1 cellular context compared by ENCODE assay signal in the genomic region with DNA sequence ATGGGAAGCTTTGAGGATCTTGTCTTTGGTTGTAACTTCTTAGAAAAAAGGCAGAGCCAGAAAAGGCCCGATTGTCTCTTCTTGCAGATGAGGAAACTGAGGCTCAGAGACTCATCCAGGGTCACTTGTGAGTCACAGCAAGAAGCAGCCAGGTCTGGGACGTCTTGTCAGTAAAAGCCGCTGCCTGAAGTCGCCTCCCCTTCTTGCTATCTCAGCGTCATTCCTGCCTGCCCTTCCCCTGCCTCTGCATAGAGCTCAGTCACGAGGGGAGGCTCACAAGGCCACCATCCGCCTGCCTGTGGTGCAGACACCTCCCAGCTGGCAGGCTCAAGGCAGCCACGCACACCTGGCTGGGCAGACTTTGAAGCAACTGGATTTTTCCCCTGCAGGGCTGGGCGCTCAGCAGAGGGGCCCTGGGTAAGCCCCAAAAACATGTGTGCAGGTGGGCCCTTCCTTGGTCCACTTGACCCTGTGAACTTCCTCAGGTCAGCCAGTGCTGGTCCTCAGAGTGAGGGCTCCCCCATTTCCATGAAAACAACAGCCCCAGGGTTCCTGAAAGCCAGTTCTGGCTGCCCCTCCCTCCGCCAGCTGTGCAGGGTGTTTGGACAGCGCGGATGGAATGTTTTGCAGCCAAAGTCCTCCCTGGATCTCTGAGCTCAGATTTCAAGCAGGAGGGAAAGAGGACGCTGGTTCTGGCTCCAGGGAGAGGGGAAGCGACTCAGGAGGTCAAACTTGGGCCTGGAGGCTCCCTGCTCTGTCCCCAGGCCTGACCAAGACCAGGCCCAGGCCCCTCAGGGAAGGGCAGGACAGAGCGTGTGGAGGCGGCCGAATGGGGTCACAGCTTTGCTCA.
A peak's percentile ranks its signal among the peaks of the same experiment; 100 is the strongest.
TF ChIP-seq lines count a peak whose summit lies in the region.

No MANE protein-coding gene starts in this region.

TF ChIP-seq in HepG2, 621 proteins besides CTCF, POLR2A, EP300 and RAD21 (continued from another document and continues in another):
- no peak for TF ChIP-seq ZNF44 (CRISPR knock-in tag; IDR thresholded peaks at IDR 0.05)
- peak; percentile 19; the same call in 1 of the 2 replicates for TF ChIP-seq NR1H2 (CRISPR knock-in tag; IDR thresholded peaks at IDR 0.05; ENCODE audit: borderline replicate concordance, low read depth)
- no peak for TF ChIP-seq NFAT5 (CRISPR knock-in tag; IDR thresholded peaks at IDR 0.05)
- TF ChIP-seq CBX1 (IDR thresholded peaks at IDR 0.05; ENCODE audit: low read depth) = peak; percentile 38
- TF ChIP-seq TFDP1 (CRISPR knock-in tag; IDR thresholded peaks at IDR 0.05; ENCODE audit: borderline replicate concordance) = peak; percentile 43
- TF ChIP-seq CENPT (CRISPR knock-in tag; IDR thresholded peaks at IDR 0.05; ENCODE audit: low read depth) = no peak
- TF ChIP-seq ZNF496 (CRISPR knock-in tag; IDR thresholded peaks at IDR 0.05; ENCODE audit: insufficient replicate concordance) = no peak
- no peak for TF ChIP-seq RELA (CRISPR knock-in tag; IDR thresholded peaks at IDR 0.05)
- TF ChIP-seq TCF7 (IDR thresholded peaks at IDR 0.05; ENCODE audit: low read depth) = no peak
- no peak for TF ChIP-seq PBX3 (CRISPR knock-in tag; IDR thresholded peaks at IDR 0.05; ENCODE audit: borderline replicate concordance)
- TF ChIP-seq KLF13 (CRISPR knock-in tag; IDR thresholded peaks at IDR 0.05) = no peak
- no peak for TF ChIP-seq ATF7 (IDR thresholded peaks at IDR 0.05)
- 0 out of 2 replicates have a peak, but pooled peaks have one; percentile 62 for TF ChIP-seq ATF7 (CRISPR knock-in tag; IDR thresholded peaks at IDR 0.05)
- no peak; the same call in 1 of the 2 replicates for TF ChIP-seq RARA (CRISPR knock-in tag; IDR thresholded peaks at IDR 0.05)
- TF ChIP-seq ZNF331 (CRISPR knock-in tag; IDR thresholded peaks at IDR 0.05) = peak; percentile 67
- no peak for TF ChIP-seq NFKBIZ (CRISPR knock-in tag; IDR thresholded peaks at IDR 0.05)
- TF ChIP-seq ZNF333 (CRISPR knock-in tag; IDR thresholded peaks at IDR 0.05; ENCODE audit: borderline replicate concordance) = no peak
- TF ChIP-seq FOXJ3 (CRISPR knock-in tag; IDR thresholded peaks at IDR 0.05; ENCODE audit: borderline replicate concordance) = peak; percentile 76; the same call in 1 of the 2 replicates
- TF ChIP-seq FOSL2 (CRISPR knock-in tag; IDR thresholded peaks at IDR 0.05) = no peak; the same call in 1 of the 2 replicates
- TF ChIP-seq ZNF543 (CRISPR knock-in tag; IDR thresholded peaks at IDR 0.05) = 0 out of 2 replicates have a peak, but pooled peaks have one; percentile 32
- TF ChIP-seq NFKB2 (CRISPR knock-in tag; IDR thresholded peaks at IDR 0.05; ENCODE audit: borderline replicate concordance) = peak; percentile 70; the same call in 1 of the 2 replicates
- no peak for TF ChIP-seq U2AF2 (IDR thresholded peaks at IDR 0.05; ENCODE audit: low read depth, low read length)
- TF ChIP-seq ZBTB7B (CRISPR knock-in tag; IDR thresholded peaks at IDR 0.05) = peak; percentile 75
- TF ChIP-seq ZBTB42 (CRISPR knock-in tag; IDR thresholded peaks at IDR 0.05) = peak; percentile 100
- TF ChIP-seq ZKSCAN8 (CRISPR knock-in tag; IDR thresholded peaks at IDR 0.05; ENCODE audit: borderline replicate concordance) = no peak
- peak; percentile 41; the same call in 1 of the 2 replicates for TF ChIP-seq BRD4 (CRISPR knock-in tag; IDR thresholded peaks at IDR 0.05)
- TF ChIP-seq, protein P1, sequence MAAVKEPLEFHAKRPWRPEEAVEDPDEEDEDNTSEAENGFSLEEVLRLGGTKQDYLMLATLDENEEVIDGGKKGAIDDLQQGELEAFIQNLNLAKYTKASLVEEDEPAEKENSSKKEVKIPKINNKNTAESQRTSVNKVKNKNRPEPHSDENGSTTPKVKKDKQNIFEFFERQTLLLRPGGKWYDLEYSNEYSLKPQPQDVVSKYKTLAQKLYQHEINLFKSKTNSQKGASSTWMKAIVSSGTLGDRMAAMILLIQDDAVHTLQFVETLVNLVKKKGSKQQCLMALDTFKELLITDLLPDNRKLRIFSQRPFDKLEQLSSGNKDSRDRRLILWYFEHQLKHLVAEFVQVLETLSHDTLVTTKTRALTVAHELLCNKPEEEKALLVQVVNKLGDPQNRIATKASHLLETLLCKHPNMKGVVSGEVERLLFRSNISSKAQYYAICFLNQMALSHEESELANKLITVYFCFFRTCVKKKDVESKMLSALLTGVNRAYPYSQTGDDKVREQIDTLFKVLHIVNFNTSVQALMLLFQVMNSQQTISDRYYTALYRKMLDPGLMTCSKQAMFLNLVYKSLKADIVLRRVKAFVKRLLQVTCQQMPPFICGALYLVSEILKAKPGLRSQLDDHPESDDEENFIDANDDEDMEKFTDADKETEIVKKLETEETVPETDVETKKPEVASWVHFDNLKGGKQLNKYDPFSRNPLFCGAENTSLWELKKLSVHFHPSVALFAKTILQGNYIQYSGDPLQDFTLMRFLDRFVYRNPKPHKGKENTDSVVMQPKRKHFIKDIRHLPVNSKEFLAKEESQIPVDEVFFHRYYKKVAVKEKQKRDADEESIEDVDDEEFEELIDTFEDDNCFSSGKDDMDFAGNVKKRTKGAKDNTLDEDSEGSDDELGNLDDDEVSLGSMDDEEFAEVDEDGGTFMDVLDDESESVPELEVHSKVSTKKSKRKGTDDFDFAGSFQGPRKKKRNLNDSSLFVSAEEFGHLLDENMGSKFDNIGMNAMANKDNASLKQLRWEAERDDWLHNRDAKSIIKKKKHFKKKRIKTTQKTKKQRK (IDR thresholded peaks at IDR 0.05; ENCODE audit: low read length) = no peak
- no peak for TF ChIP-seq RBAK (CRISPR knock-in tag; IDR thresholded peaks at IDR 0.05)
- 0 out of 2 replicates have a peak, but pooled peaks have one; percentile 25 for TF ChIP-seq ZNF431 (CRISPR knock-in tag; IDR thresholded peaks at IDR 0.05; ENCODE audit: borderline replicate concordance, low read depth)
- TF ChIP-seq, protein P2, sequence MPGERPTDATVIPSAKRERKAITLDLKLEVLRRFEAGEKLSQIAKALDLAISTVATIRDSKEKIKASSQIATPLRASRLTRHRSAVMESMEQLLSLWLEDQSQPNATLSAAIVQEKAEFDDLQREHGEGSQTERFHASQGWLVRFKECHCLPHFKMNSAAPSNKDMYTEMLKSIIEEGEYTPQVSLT (CRISPR knock-in tag; IDR thresholded peaks at IDR 0.05; ENCODE audit: borderline replicate concordance, low read depth) = no peak
- no peak for TF ChIP-seq NAIF1 (CRISPR knock-in tag; IDR thresholded peaks at IDR 0.05; ENCODE audit: borderline replicate concordance)
- no peak for TF ChIP-seq HNRNPUL1 (IDR thresholded peaks at IDR 0.05; ENCODE audit: low read depth, low read length)
- no peak for TF ChIP-seq TAF15 (IDR thresholded peaks at IDR 0.05; ENCODE audit: low read depth, low read length, poor library complexity, severe bottlenecking)
- peak; percentile 80 for TF ChIP-seq HOXA3 (CRISPR knock-in tag; IDR thresholded peaks at IDR 0.05)
- TF ChIP-seq, protein P3, sequence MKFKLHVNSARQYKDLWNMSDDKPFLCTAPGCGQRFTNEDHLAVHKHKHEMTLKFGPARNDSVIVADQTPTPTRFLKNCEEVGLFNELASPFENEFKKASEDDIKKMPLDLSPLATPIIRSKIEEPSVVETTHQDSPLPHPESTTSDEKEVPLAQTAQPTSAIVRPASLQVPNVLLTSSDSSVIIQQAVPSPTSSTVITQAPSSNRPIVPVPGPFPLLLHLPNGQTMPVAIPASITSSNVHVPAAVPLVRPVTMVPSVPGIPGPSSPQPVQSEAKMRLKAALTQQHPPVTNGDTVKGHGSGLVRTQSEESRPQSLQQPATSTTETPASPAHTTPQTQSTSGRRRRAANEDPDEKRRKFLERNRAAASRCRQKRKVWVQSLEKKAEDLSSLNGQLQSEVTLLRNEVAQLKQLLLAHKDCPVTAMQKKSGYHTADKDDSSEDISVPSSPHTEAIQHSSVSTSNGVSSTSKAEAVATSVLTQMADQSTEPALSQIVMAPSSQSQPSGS (CRISPR knock-in tag; IDR thresholded peaks at IDR 0.05) = no peak; the same call in 1 of the 2 replicates
- peak; percentile 66 for TF ChIP-seq POLR2G (IDR thresholded peaks at IDR 0.05; ENCODE audit: low read depth, low read length)
- TF ChIP-seq TRIM24 (CRISPR knock-in tag; IDR thresholded peaks at IDR 0.05) = no peak
- TF ChIP-seq ZGPAT (CRISPR knock-in tag; IDR thresholded peaks at IDR 0.05) = peak; percentile 65; the same call in 1 of the 2 replicates
- no peak for TF ChIP-seq ZNF282 (IDR thresholded peaks at IDR 0.05; ENCODE audit: partially characterized antibody)
- TF ChIP-seq ZNF850 (CRISPR knock-in tag; conservative IDR thresholded peaks at IDR 0.05) = no peak
- TF ChIP-seq SP5 (CRISPR knock-in tag; IDR thresholded peaks at IDR 0.05; ENCODE audit: borderline replicate concordance, low read depth) = peak; percentile 92
- no peak for TF ChIP-seq ZNF3 (CRISPR knock-in tag; IDR thresholded peaks at IDR 0.05)
- 0 out of 2 replicates have a peak, but pooled peaks have one; percentile 32 for TF ChIP-seq FOXC1 (CRISPR knock-in tag; IDR thresholded peaks at IDR 0.05; ENCODE audit: borderline replicate concordance)
- no peak for TF ChIP-seq ZBTB1 (CRISPR knock-in tag; IDR thresholded peaks at IDR 0.05; ENCODE audit: borderline replicate concordance)
- TF ChIP-seq TCF7L2 (IDR thresholded peaks at IDR 0.05; ENCODE audit: low read depth, low read length) = no peak
- TF ChIP-seq, protein P4, sequence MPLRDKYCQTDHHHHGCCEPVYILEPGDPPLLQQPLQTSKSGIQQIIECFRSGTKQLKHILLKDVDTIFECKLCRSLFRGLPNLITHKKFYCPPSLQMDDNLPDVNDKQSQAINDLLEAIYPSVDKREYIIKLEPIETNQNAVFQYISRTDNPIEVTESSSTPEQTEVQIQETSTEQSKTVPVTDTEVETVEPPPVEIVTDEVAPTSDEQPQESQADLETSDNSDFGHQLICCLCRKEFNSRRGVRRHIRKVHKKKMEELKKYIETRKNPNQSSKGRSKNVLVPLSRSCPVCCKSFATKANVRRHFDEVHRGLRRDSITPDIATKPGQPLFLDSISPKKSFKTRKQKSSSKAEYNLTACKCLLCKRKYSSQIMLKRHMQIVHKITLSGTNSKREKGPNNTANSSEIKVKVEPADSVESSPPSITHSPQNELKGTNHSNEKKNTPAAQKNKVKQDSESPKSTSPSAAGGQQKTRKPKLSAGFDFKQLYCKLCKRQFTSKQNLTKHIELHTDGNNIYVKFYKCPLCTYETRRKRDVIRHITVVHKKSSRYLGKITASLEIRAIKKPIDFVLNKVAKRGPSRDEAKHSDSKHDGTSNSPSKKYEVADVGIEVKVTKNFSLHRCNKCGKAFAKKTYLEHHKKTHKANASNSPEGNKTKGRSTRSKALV (CRISPR knock-in tag; IDR thresholded peaks at IDR 0.05) = peak; percentile 73
- no peak for TF ChIP-seq AGO2 (optimal IDR thresholded peaks at IDR 0.05; ENCODE audit: low read depth, low read length)
